In genomic region chr21:34807881-34808568, GRCh38 we compare ENCODE assay signal across 8 cellular contexts.
DNase-seq lines count a peak whose midpoint lies in the region; ATAC-seq and TF ChIP-seq lines count a peak whose summit lies in the region.

No MANE protein-coding gene starts in this region.

- no peak overlapping the region for H3K4me3 ChIP-seq in NB4 (ENCODE audit: low read depth, low read length)

- TF ChIP-seq CTCF in NB4 (IDR thresholded peaks at IDR 0.05; ENCODE audit: low read depth, low read length), result no peak

- TF ChIP-seq POLR2A in NB4 (IDR thresholded peaks at IDR 0.05; ENCODE audit: extremely low read depth, insufficient read length), result no peak

- DNase-seq in ELR (ENCODE audit: low read depth), result peak; percentile 95
- peak; percentile 81 for DNase-seq in NB4 (ENCODE audit: low read depth)
- DNase-seq in activated T-cell treated with anti-CD3 and anti-CD28 coated beads, Interleukin-2, amount 50 U/mL, for 48 hours, result peak; percentile 84
- DNase-seq in foreskin melanocyte, result peak; percentile 31
- DNase-seq in stimulated activated CD4-positive, alpha-beta T cell treated with anti-CD3 and anti-CD28 coated beads, Interleukin-4, amount 100 ng/mL, for 48 hours (ENCODE audit: low read depth in 2 of 2), result peak; percentile 50 to 65
- no peak for DNase-seq in DMS 273 (lab: John Stamatoyannopoulos, UW; ENCODE audit: unreplicated experiment)
- no peak for DNase-seq in NCI-H1092 (lab: John Stamatoyannopoulos, UW)

- ATAC-seq in GM18907 (IDR thresholded peaks at IDR 0.05; ENCODE audit: unreplicated experiment), result no peak

Comparison
In these comparisons a context has a peak if more than half of its experiments do, and no peak if none do; other contexts are left out.
1. DNase-seq: peak in ELR (single experiment), NB4 (single experiment), activated T-cell treated with anti-CD3 and anti-CD28 coated beads, Interleukin-2, amount 50 U/mL, for 48 hours (2 of 2), foreskin melanocyte (single experiment) and stimulated activated CD4-positive, alpha-beta T cell treated with anti-CD3 and anti-CD28 coated beads, Interleukin-4, amount 100 ng/mL, for 48 hours (2 of 2); none in DMS 273 (single experiment) and NCI-H1092 (single experiment).